1 cellular context compared by ENCODE assay signal in the genomic region with DNA sequence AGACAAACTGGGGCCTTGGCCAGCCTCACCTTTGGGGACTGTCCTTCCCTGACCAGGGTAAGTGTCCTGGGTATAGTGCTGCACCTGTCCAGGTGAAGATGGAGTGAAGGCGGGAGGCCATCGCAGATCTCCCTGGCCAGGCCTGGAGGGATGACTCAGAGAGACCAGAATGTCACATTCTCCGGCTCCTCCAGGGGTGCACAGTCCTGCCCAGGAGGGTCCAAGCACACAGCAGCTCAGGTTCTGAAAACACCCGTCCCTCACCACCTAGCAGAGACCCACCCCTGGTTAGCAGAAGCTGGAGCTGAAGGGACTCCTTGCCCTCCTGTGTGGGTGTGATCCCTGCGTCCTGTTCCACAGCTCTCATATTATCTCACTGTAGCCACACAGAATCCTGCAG.
TF ChIP-seq lines count a peak whose summit lies in the region.

No MANE protein-coding gene starts in this region.

TF ChIP-seq in H1, 55 proteins besides CTCF, POLR2A, EP300 and RAD21:
- TF ChIP-seq SP4 (IDR thresholded peaks at IDR 0.05; ENCODE audit: low read length) = no peak
- no peak for TF ChIP-seq TAF7 (optimal IDR thresholded peaks at IDR 0.05; ENCODE audit: borderline replicate concordance, low read depth, low read length)
- no peak for TF ChIP-seq TEAD4 (IDR thresholded peaks at IDR 0.05; ENCODE audit: low read depth, low read length)
